In genomic region chr19:22622901-22623840, GRCh38 we compare ENCODE assay signal across 14 cellular contexts. TPM values are rescaled to one million over a fixed set of nuclear protein-coding genes. Genes with fewer than 3 reads are reported as not detected.
DNase-seq lines count a peak whose midpoint lies in the region; ATAC-seq and TF ChIP-seq lines count a peak whose summit lies in the region.
"Had no signal": no experiment of that assay in that cellular context is flagged by ENCODE, and none has a peak within 500 bp of the region (broad histone marks: within the 10 kb centered on the region; RNA-seq: fewer than 3 reads in every experiment).

No MANE protein-coding gene starts in this region.

- H3K9me3 ChIP-seq in ascending aorta = no peaks in the 10 kb centered on the region
- H3K9me3 ChIP-seq in heart right ventricle = peaks cover 0 to 21% (median 0%) of the 10 kb centered on the region in 11 donors
- no peaks in the 10 kb centered on the region for H3K9me3 ChIP-seq in parathyroid adenoma (ENCODE audit: control insufficient read depth, low read length)
- H3K9me3 ChIP-seq in smooth muscle cell (replicated peaks; ENCODE audit: low read depth) = no peaks in the 10 kb centered on the region

- H2AFZ ChIP-seq in parathyroid adenoma = no peak overlapping the region
- H2AFZ ChIP-seq in smooth muscle cell (ENCODE audit: low read depth) = no peak overlapping the region
- H2AFZ ChIP-seq: GM23338 had no signal

- ATAC-seq in heart right ventricle (peak; percentile 58 to 83 (median 68)), HG03469 (IDR thresholded peaks at IDR 0.05; ENCODE audit: unreplicated experiment) (no peak), GM19023 (IDR thresholded peaks at IDR 0.05; ENCODE audit: unreplicated experiment) (no peak)
- ATAC-seq: GM23338 had no signal

- no peak overlapping the region for H3K9ac ChIP-seq in parathyroid adenoma
- no peak overlapping the region for H3K9ac ChIP-seq in smooth muscle cell (ENCODE audit: low read depth)
- H3K9ac ChIP-seq: BLaER1 had no signal

- no peaks in the 10 kb centered on the region for H3K27me3 ChIP-seq in ascending aorta
- peaks cover 0 to 43% (median 31%) of the 10 kb centered on the region in 7 donors for H3K27me3 ChIP-seq in heart right ventricle
- no peaks in the 10 kb centered on the region for H3K27me3 ChIP-seq in parathyroid adenoma (ENCODE audit: control insufficient read depth, insufficient read depth, low read length)
- H3K27me3 ChIP-seq in smooth muscle cell (ENCODE audit: low read depth) = no peaks in the 10 kb centered on the region
- H3K27me3 ChIP-seq: BLaER1 had no signal

- intact Hi-C loops in ascending aorta (cut with DNase I) = loop anchor here (5.0 to 10.0 kb wide), 2 partner anchors 91 to 1118 kb away; partner anchors contain the start of gene ZNF429
- intact Hi-C loops in heart right ventricle (cut with DNase I) = no loop called here

- no peaks in the 10 kb centered on the region for H3F3A ChIP-seq in smooth muscle cell (ENCODE audit: low read depth)

- H4K20me1 ChIP-seq in smooth muscle cell (ENCODE audit: low read depth) = no peaks in the 10 kb centered on the region
- H4K20me1 ChIP-seq: BLaER1 had no signal

- WGBS in heart right ventricle, 2 donors = 4% methylated on average over 45 to 71 of the region's 71 CpGs
- 92% methylated on average over 48 of the region's 71 CpGs for WGBS in smooth muscle cell (ENCODE audit: low lambda C conversion rate)

- H3K27ac ChIP-seq in ascending aorta (peak overlapping the region; percentile 51 to 64), heart right ventricle (peak overlapping the region in 5 of 10 donors; percentile 12 to 48 (median 30)), parathyroid adenoma (no peak overlapping the region), smooth muscle cell (ENCODE audit: low read depth) (no peak overlapping the region)
- H3K27ac ChIP-seq: BLaER1 had no signal

- DNase-seq in ascending aorta (ENCODE audit: low spot score in 2 of 2) (peak in 1 of 2 donors; percentile 74), heart right ventricle (peak; percentile 19 to 62), ureter (ENCODE audit: low spot score) (peak; percentile 39), smooth muscle cell (lab: John Stamatoyannopoulos, UW; ENCODE audit: unreplicated experiment) (no peak)
- DNase-seq: activated CD4-positive, alpha-beta T cell treated with anti-CD3 and anti-CD28 coated beads, Interleukin-2, amount 10 ng/mL, durations not matched to agents 7 days and 5 days; activated naive CD8-positive, alpha-beta T cell treated with anti-CD3 and anti-CD28 coated beads, Interleukin-2, amount 10 ng/mL, durations not matched to agents 7 days and 5 days; activated T-cell treated with anti-CD3 and anti-CD28 coated beads, Interleukin-2, amount 50 U/mL, for 48 hours; stimulated activated CD4-positive, alpha-beta T cell treated with anti-CD3 and anti-CD28 coated beads, Interleukin-1b, Interleukin-23, amount 100 ng/mL, for 48 hours had no signal

- peak in 2 of 3 experiments; percentile 54 to 58 for TF ChIP-seq CTCF in ascending aorta (IDR thresholded peaks at IDR 0.05)
- peak in 8 of 9 donors; percentile 7 to 46 (median 22) for TF ChIP-seq CTCF in heart right ventricle (IDR thresholded peaks at IDR 0.05)
- TF ChIP-seq CTCF in parathyroid adenoma (IDR thresholded peaks at IDR 0.05) = no peak
- no peak for TF ChIP-seq CTCF in smooth muscle cell (IDR thresholded peaks at IDR 0.05; ENCODE audit: borderline replicate concordance, insufficient read depth, poor library complexity, severe bottlenecking)

- H3K4me3 ChIP-seq in ascending aorta = peak overlapping the region; percentile 43 to 85
- peak overlapping the region; percentile 15 to 43 (median 32) for H3K4me3 ChIP-seq in heart right ventricle
- peak overlapping the region; percentile 45 for H3K4me3 ChIP-seq in parathyroid adenoma (ENCODE audit: low read depth, low read length)
- H3K4me3 ChIP-seq in smooth muscle cell = no peak overlapping the region
- H3K4me3 ChIP-seq: BLaER1, GM23338 had no signal

- H3K4me2 ChIP-seq in parathyroid adenoma (ENCODE audit: low read length) (peak overlapping the region; percentile 66), smooth muscle cell (no peak overlapping the region)
- H3K4me2 ChIP-seq: BLaER1, GM23338 had no signal

- H3K4me1 ChIP-seq in ascending aorta (peaks cover 0 to 4% of the 10 kb centered on the region in 2 donors), heart right ventricle (peaks cover 0 to 7% (median 0%) of the 10 kb centered on the region in 9 donors), parathyroid adenoma (no peaks in the 10 kb centered on the region), smooth muscle cell (ENCODE audit: low read depth) (no peaks in the 10 kb centered on the region)
- H3K4me1 ChIP-seq: BLaER1 had no signal

- H3K36me3 ChIP-seq in ascending aorta (no peaks in the 10 kb centered on the region), heart right ventricle (no peaks in the 10 kb centered on the region), parathyroid adenoma (ENCODE audit: control insufficient read depth, insufficient read depth, low read length) (no peaks in the 10 kb centered on the region), smooth muscle cell (ENCODE audit: low read depth) (no peaks in the 10 kb centered on the region)
- H3K36me3 ChIP-seq: BLaER1 had no signal

- H3K79me2 ChIP-seq in parathyroid adenoma (no peaks in the 10 kb centered on the region), smooth muscle cell (ENCODE audit: low read depth) (no peaks in the 10 kb centered on the region)

RNA-seq across cellular contexts. Expression of gene ZNF492, which starts 11.0 kb away (rescaled TPM):
- total RNA-seq in ascending aorta (1.6 TPM), heart right ventricle (under 1 TPM in 6 of 10 donors, not detected in 4; 0.09 to 0.17 (median 0.13) TPM), ureter (0.16 TPM), smooth muscle cell (not detected in 2 replicates)
- polyA plus RNA-seq in heart right ventricle (under 1 TPM in 1 of 2 donors, not detected in 1; 0.06 TPM), smooth muscle cell (not detected in 2 replicates)
- total RNA-seq: chondrocyte had no signal

Comparison
In these comparisons a context has a peak if more than half of its experiments do, and no peak if none do; other contexts are left out.
1. H3K27ac ChIP-seq: peak in ascending aorta (2 of 2); none in parathyroid adenoma (single experiment) and smooth muscle cell (single experiment).
2. CTCF ChIP-seq: peak in ascending aorta (2 of 3) and heart right ventricle (8 of 9); none in parathyroid adenoma (single experiment) and smooth muscle cell (single experiment).
3. ATAC-seq: peak in heart right ventricle (8 of 8); none in HG03469 (single experiment) and GM19023 (single experiment).